In the genomic region with DNA sequence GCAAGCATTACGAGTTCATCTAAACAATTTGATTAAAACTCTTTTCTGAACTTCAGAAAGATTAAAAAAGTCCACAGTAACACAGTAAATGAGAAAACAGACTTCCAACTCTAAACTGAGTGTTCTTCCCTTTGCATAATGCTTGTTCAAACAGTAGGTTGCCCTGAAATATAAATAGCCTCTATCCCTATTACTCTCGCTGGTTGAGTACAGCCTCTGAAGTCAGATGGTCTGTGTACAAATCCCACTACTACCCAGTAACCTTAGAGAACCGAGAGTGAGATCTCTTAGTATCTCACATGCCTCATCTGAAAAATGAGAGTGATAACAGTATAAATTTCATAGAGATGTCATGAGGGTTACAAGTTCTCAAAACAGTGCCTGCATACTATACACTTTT, we compare ENCODE assay signal across 9 cellular contexts.
"Had no signal": no experiment of that assay in that cellular context is flagged by ENCODE, and none has a peak within 500 bp of the region (broad histone marks: within the 10 kb centered on the region; RNA-seq: fewer than 3 reads in every experiment).

No MANE protein-coding gene starts in this region.

- FAIRE-seq: H1 had no signal

- H3K27ac ChIP-seq: GM23248 had no signal

- H3K4me3 ChIP-seq: GM23248, GM23338, HAP-1 had no signal

- H3K9ac ChIP-seq: GM23248 had no signal

- H3K4me1 Mint-ChIP-seq: GM23338, H9 had no signal

- H3K36me3 ChIP-seq: HAP-1 had no signal

- H3K9me3 Mint-ChIP-seq: GM23338, H9 had no signal

- H3K27ac Mint-ChIP-seq: GM23338, H9, HFFc6 had no signal

- H3K9me3 ChIP-seq: HAP-1 had no signal

- DNase-seq: GM23248, GOT3, H7, H9, HCEC 1CT, HFFc6 had no signal

- H3K4me1 ChIP-seq: HAP-1 had no signal

- H2AFZ ChIP-seq: GM23248, GM23338 had no signal

- H3K4me3 Mint-ChIP-seq: GM23338, H9, HFFc6 had no signal

- H3K4me2 ChIP-seq: GM23338 had no signal
